Comparison of ENCODE assay signal across 24 cellular contexts in genomic region chr7:52355059-52355458, GRCh38.
DNase-seq lines count a peak whose midpoint lies in the region; ATAC-seq and TF ChIP-seq lines count a peak whose summit lies in the region.
"Had no signal": no experiment of that assay in that cellular context is flagged by ENCODE, and none has a peak within 500 bp of the region (broad histone marks: within the 10 kb centered on the region; RNA-seq: fewer than 3 reads in every experiment).

No MANE protein-coding gene starts in this region.

- H3K27ac Mint-ChIP-seq in GM23338: no peak overlapping the region
- H3K27ac Mint-ChIP-seq in WTC11: no peak overlapping the region
- H3K27ac Mint-ChIP-seq: activated naive CD8-positive, alpha-beta T cell; activated T-cell treated with anti-CD3 and anti-CD28 coated beads, Interleukin-2, amount 50 U/mL, for 24 hours; CD8-positive, alpha-beta memory T cell had no signal

- H3K27ac ChIP-seq in GM23338 (ENCODE audit: low read depth) (no peak overlapping the region), spleen (no peak overlapping the region)
- H3K27ac ChIP-seq: brain microvascular endothelial cell, HL-60, lower lobe of right lung, stomach, upper lobe of left lung had no signal

- TF ChIP-seq CTCF in GM23338 (conservative IDR thresholded peaks at IDR 0.05; ENCODE audit: low read depth in 2 of 2): no peak
- TF ChIP-seq CTCF in WTC11 (IDR thresholded peaks at IDR 0.05): no peak
- no peak for TF ChIP-seq CTCF in spleen (IDR thresholded peaks at IDR 0.05 in 8 of 11, conservative IDR thresholded peaks at IDR 0.05 in 3 of 11)

- H3K9me3 ChIP-seq in spleen: peaks cover 0 to 10% (median 0%) of the 10 kb centered on the region in 8 donors
- H3K9me3 ChIP-seq: HAP-1, lower lobe of right lung, stomach, upper lobe of left lung had no signal

- no peaks in the 10 kb centered on the region for H4K20me1 ChIP-seq in GM23338 (replicated peaks; ENCODE audit: insufficient read depth)

- H3K4me3 ChIP-seq in GM23338 (no peak overlapping the region), spleen (no peak overlapping the region)
- H3K4me3 ChIP-seq: HAP-1, lower lobe of right lung, stomach, upper lobe of left lung had no signal

- in situ Hi-C loops in KBM-7 (cut with MboI; ENCODE audit: low pct_unique_long_range_greater_than_20kb, low sequenced_read_pairs): no loop called here

- H3K4me2 ChIP-seq in GM23338: no peak overlapping the region

- no peaks in the 10 kb centered on the region for H3F3A ChIP-seq in GM23338 (replicated peaks; ENCODE audit: low read depth)

- POLR2A ChIA-PET in WTC11 (lab: Charles Lee): no interaction called here

- peak; percentile 65 for ATAC-seq in GM23338
- ATAC-seq in WTC11: peak; percentile 60; the same call in 1 of the 2 replicates
- no peak for ATAC-seq in GM21381 (IDR thresholded peaks at IDR 0.05; ENCODE audit: unreplicated experiment)
- ATAC-seq: esophagus mucosa, lower lobe of right lung had no signal

- no peaks in the 10 kb centered on the region for H3K27me3 Mint-ChIP-seq in GM23338 (ENCODE audit: insufficient read depth, low read depth, poor library complexity)
- H3K27me3 Mint-ChIP-seq in WTC11 (ENCODE audit: low read depth): no peaks in the 10 kb centered on the region
- H3K27me3 Mint-ChIP-seq: activated naive CD8-positive, alpha-beta T cell; activated T-cell treated with anti-CD3 and anti-CD28 coated beads, Interleukin-2, amount 50 U/mL, for 24 hours had no signal

- no peak for TF ChIP-seq POLR2A in spleen (IDR thresholded peaks at IDR 0.05)

- intact Hi-C loops in spleen (cut with DNase I; ENCODE audit: low total_unique reads): no loop called here

- H3K4me1 Mint-ChIP-seq in GM23338: no peaks in the 10 kb centered on the region
- H3K4me1 Mint-ChIP-seq in WTC11: no peaks in the 10 kb centered on the region
- H3K4me1 Mint-ChIP-seq: CD8-positive, alpha-beta memory T cell had no signal

- no peak overlapping the region for H3K4me3 Mint-ChIP-seq in GM23338
- no peak overlapping the region for H3K4me3 Mint-ChIP-seq in WTC11
- H3K4me3 Mint-ChIP-seq: activated naive CD8-positive, alpha-beta T cell; activated T-cell treated with anti-CD3 and anti-CD28 coated beads, Interleukin-2, amount 50 U/mL, for 24 hours; CD8-positive, alpha-beta memory T cell had no signal

- WGBS in spleen, 5 donors: 60 to 78% (median 69%) methylated on average over 3 of the region's 3 CpGs

- H3K9me2 ChIP-seq in GM23338 (ENCODE audit: insufficient read depth): no peaks in the 10 kb centered on the region

- H3K79me2 ChIP-seq in GM23338 (replicated peaks; ENCODE audit: insufficient read depth): no peaks in the 10 kb centered on the region

- no peaks in the 10 kb centered on the region for H3K27me3 ChIP-seq in GM23338 (ENCODE audit: insufficient read depth)
- H3K27me3 ChIP-seq in spleen (replicated peaks in 1 of 7): no peaks in the 10 kb centered on the region
- H3K27me3 ChIP-seq: brain microvascular endothelial cell, stomach, upper lobe of left lung had no signal

- H3K4me1 ChIP-seq in GM23338 (ENCODE audit: insufficient read depth) (no peaks in the 10 kb centered on the region), spleen (no peaks in the 10 kb centered on the region)
- H3K4me1 ChIP-seq: HAP-1, lower lobe of right lung, stomach, upper lobe of left lung had no signal

- H3K36me3 Mint-ChIP-seq in GM23338 (ENCODE audit: low read depth) (no peaks in the 10 kb centered on the region), WTC11 (no peaks in the 10 kb centered on the region)
- H3K36me3 Mint-ChIP-seq: activated naive CD8-positive, alpha-beta T cell had no signal

- no peaks in the 10 kb centered on the region; the same call in 2 of the 3 replicates for H3K9me3 Mint-ChIP-seq in GM23338
- no peaks in the 10 kb centered on the region for H3K9me3 Mint-ChIP-seq in WTC11

- CTCF ChIA-PET in WTC11 (lab: Charles Lee): no interaction called here

- H2AFZ ChIP-seq in GM23338: no peak overlapping the region

- H3K36me3 ChIP-seq in GM23338 (ENCODE audit: insufficient read depth) (no peaks in the 10 kb centered on the region), spleen (no peaks in the 10 kb centered on the region)
- H3K36me3 ChIP-seq: brain microvascular endothelial cell, HAP-1, lower lobe of right lung, stomach, upper lobe of left lung had no signal

- DNase-seq in GM23338 (ENCODE audit: low spot score): peak; percentile 64
- peak; percentile 1 for DNase-seq in KBM-7
- DNase-seq in WTC11 (ENCODE audit: low spot score): peak; percentile 41
- peak; percentile 74 for DNase-seq in left kidney (ENCODE audit: low read depth, low spot score)
- no peak for DNase-seq in spleen
- no peak for DNase-seq in pons (ENCODE audit: low spot score)
- no peak for DNase-seq in stimulated activated CD8-positive, alpha-beta memory T cell treated with anti-CD3 and anti-CD28 coated beads, Interleukin-4, amount 100 ng/mL, for 48 hours
- DNase-seq: activated CD4-positive, alpha-beta T cell treated with anti-CD3 and anti-CD28 coated beads, Interleukin-2, amount 50 U/mL, for 4 hours; activated T-cell treated with anti-CD3 and anti-CD28 coated beads, Interleukin-2, amount 50 U/mL, for 24 hours; brain microvascular endothelial cell; CD8-positive, alpha-beta memory T cell; DMS79; Karpas-422; lower lobe of right lung; NCI-H1694; stimulated activated CD4-positive, alpha-beta T cell treated with anti-CD3 and anti-CD28 coated beads, Interleukin-2, amount 100 ng/mL, for 24 hours; stomach; SW 1271; upper lobe of left lung had no signal

TF ChIP-seq in GM23338, 12 proteins besides CTCF, POLR2A, EP300 and RAD21 (continues in another document):
- TF ChIP-seq ZNF331 (CRISPR knock-in tag; IDR thresholded peaks at IDR 0.05; ENCODE audit: low read depth) (no peak), EZH2 (IDR thresholded peaks at IDR 0.05; ENCODE audit: low read depth, unreplicated experiment) (no peak)

TF ChIP-seq in WTC11, 78 proteins besides CTCF, POLR2A, EP300 and RAD21:
- TF ChIP-seq ZNF138 (CRISPR knock-in tag; conservative IDR thresholded peaks at IDR 0.05) (no peak), GABPB1 (CRISPR knock-in tag; IDR thresholded peaks at IDR 0.05) (no peak), ZNF281 (CRISPR knock-in tag; IDR thresholded peaks at IDR 0.05) (no peak), ZNF396 (CRISPR knock-in tag; IDR thresholded peaks at IDR 0.05; ENCODE audit: borderline replicate concordance) (no peak), SMAD4 (CRISPR knock-in tag; IDR thresholded peaks at IDR 0.05) (no peak)

Comparison
In these comparisons a context has a peak if more than half of its experiments do, and no peak if none do; other contexts are left out.
1. DNase-seq: peak in GM23338 (single experiment), KBM-7 (single experiment), WTC11 (single experiment) and left kidney (single experiment); none in spleen (single experiment), pons (single experiment) and stimulated activated CD8-positive, alpha-beta memory T cell treated with anti-CD3 and anti-CD28 coated beads, Interleukin-4, amount 100 ng/mL, for 48 hours (single experiment).